In the genomic region with DNA sequence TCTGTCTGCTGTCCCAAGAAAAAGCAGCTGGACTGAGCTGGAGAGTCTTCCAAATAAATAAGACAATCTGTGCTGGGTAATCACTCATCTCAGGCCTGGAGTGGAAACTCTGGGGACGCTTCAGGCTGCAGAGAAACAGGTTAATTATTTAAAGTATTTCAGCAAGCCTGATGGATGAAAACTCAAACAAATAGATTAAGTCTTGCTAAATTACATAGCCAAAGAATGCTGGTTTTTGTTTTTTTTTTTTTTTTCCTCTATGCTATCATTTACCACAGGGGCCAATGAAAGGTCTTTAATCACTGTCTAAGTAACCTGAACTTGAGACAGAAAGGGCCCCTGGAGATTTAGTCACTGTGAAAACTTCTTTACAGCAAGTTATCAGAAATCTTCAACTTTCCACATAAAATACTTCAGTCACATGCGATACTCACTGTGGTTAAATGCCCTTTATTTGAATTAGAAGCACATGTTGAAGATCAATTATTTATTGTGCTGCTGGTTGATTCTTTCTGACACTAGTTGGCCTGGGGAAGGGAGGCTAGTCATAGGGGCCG, we compare ENCODE assay signal across 10 cellular contexts. TPM values are rescaled to one million over a fixed set of nuclear protein-coding genes. Genes with fewer than 3 reads are reported as not detected.
DNase-seq lines count a peak whose midpoint lies in the region; ATAC-seq, FAIRE-seq and TF ChIP-seq lines count a peak whose summit lies in the region.
"Had no signal": no experiment of that assay in that cellular context is flagged by ENCODE, and none has a peak within 500 bp of the region (broad histone marks: within the 10 kb centered on the region; RNA-seq: fewer than 3 reads in every experiment).

No MANE protein-coding gene starts in this region.

- H3K9ac ChIP-seq in endodermal cell (ENCODE audit: extremely low read depth, low read length, poor library complexity, severe bottlenecking) (no peak overlapping the region), mucosa of stomach (ENCODE audit: low read length) (peak overlapping the region; percentile 46)

- peaks cover 5% of the 10 kb centered on the region for H3K4me1 ChIP-seq in PC-9 (replicated peaks; ENCODE audit: insufficient read depth)
- H3K4me1 ChIP-seq in endodermal cell (ENCODE audit: control insufficient read depth, insufficient read depth, low read length), result peaks cover 3% of the 10 kb centered on the region
- peaks cover 43% of the 10 kb centered on the region for H3K4me1 ChIP-seq in mucosa of stomach (ENCODE audit: control insufficient read depth, insufficient read depth, low read length)

- H4K20me1 ChIP-seq in PC-9 (ENCODE audit: insufficient read depth), result no peaks in the 10 kb centered on the region

- H3K4me3 ChIP-seq in PC-9 (no peak overlapping the region), endodermal cell (ENCODE audit: low read length) (no peak overlapping the region), mucosa of stomach (ENCODE audit: low read length) (no peak overlapping the region)

- 87 to 88% methylated on average over 1 to 3 of the region's 3 CpGs for WGBS in endodermal cell (ENCODE audit: insufficient coverage in 1 of 2, insufficient read length in 1 of 2), 2 experiments

- H3K36me3 ChIP-seq in PC-9 (ENCODE audit: low read depth), result no peaks in the 10 kb centered on the region
- H3K36me3 ChIP-seq in endodermal cell (ENCODE audit: control insufficient read depth, insufficient read depth, low read length), result no peaks in the 10 kb centered on the region
- no peaks in the 10 kb centered on the region for H3K36me3 ChIP-seq in mucosa of stomach (ENCODE audit: control insufficient read depth, insufficient read depth, low read length)

- peaks cover 10% of the 10 kb centered on the region for H3K27me3 Mint-ChIP-seq in endodermal cell (ENCODE audit: insufficient read depth)

- H3K9me3 ChIP-seq in PC-9 (ENCODE audit: insufficient read depth, low read depth) (0 out of 2 replicates have a peak, but pooled peaks cover 4% of the 10 kb centered on the region), endodermal cell (ENCODE audit: control insufficient read depth, low read length) (no peaks in the 10 kb centered on the region), mucosa of stomach (ENCODE audit: control insufficient read depth, low read length) (no peaks in the 10 kb centered on the region)

- no peak overlapping the region for H3K27ac ChIP-seq in PC-9
- no peak overlapping the region for H3K27ac ChIP-seq in endodermal cell (ENCODE audit: low read depth, low read length)

- intact Hi-C loops in PC-9 (cut with micrococcal nuclease; ENCODE audit: unreplicated experiment), result no loop called here

- no peak for TF ChIP-seq CTCF in PC-9 (conservative IDR thresholded peaks at IDR 0.05)
- TF ChIP-seq CTCF in endodermal cell (conservative IDR thresholded peaks at IDR 0.05), result no peak

- H3F3A ChIP-seq in PC-9 (ENCODE audit: insufficient read depth, low read depth), result no peaks in the 10 kb centered on the region

- peak; percentile 76 for FAIRE-seq in urothelium cell line (lab: Jason Lieb, UNC)

- H3K27ac Mint-ChIP-seq in endodermal cell, result peak overlapping the region; percentile 22

- no peak for ATAC-seq in HG03196 (IDR thresholded peaks at IDR 0.05; ENCODE audit: unreplicated experiment)

- H3K4me2 ChIP-seq in PC-9, result 0 out of 2 replicates have a peak overlapping the region, but pooled peaks have one; percentile 75

- peak in 1 of 2 experiments; percentile 36 for DNase-seq in PC-9
- no peak for DNase-seq in endodermal cell
- no peak for DNase-seq in urothelium cell line (ENCODE audit: low spot score)
- DNase-seq in SIG-M5 (lab: John Stamatoyannopoulos, UW), result no peak
- DNase-seq in activated CD4-positive, alpha-beta T cell treated with anti-CD3 and anti-CD28 coated beads for 4 hours, result no peak
- DNase-seq: NCI-H1436; stimulated activated CD4-positive, alpha-beta T cell treated with anti-CD3 and anti-CD28 coated beads, Interleukin-2, amount 100 ng/mL, for 48 hours had no signal

- H3K9me2 ChIP-seq in PC-9 (ENCODE audit: insufficient read depth), result no peaks in the 10 kb centered on the region

- H3K27me3 ChIP-seq in PC-9 (ENCODE audit: insufficient read depth, low read depth), result no peaks in the 10 kb centered on the region
- peaks cover 35% of the 10 kb centered on the region for H3K27me3 ChIP-seq in endodermal cell (ENCODE audit: control insufficient read depth, insufficient read depth, low read length, poor library complexity, severe bottlenecking)
- no peaks in the 10 kb centered on the region for H3K27me3 ChIP-seq in mucosa of stomach (ENCODE audit: control insufficient read depth, insufficient read depth, low read length)

- H3K79me2 ChIP-seq in PC-9 (ENCODE audit: low read depth), result no peaks in the 10 kb centered on the region

- H3K4me3 Mint-ChIP-seq in endodermal cell, result no peak overlapping the region

- BruUV-seq in PC-9 (replicated peaks; lab: Mats Ljungman, UMichigan), result no TSS peak

- CTCF ChIA-PET in PC-9 (lab: Charles Lee), result no interaction called here

- no peaks in the 10 kb centered on the region for H3K9me3 Mint-ChIP-seq in endodermal cell

- POLR2A ChIA-PET in PC-9 (lab: Charles Lee; ENCODE audit: unreplicated experiment), result no interaction called here

- no peaks in the 10 kb centered on the region for H3K36me3 Mint-ChIP-seq in endodermal cell (ENCODE audit: low read depth)

- H3K4me1 Mint-ChIP-seq in endodermal cell, result peaks cover 22% of the 10 kb centered on the region

- no peak overlapping the region for H2AFZ ChIP-seq in PC-9

RNA-seq across cellular contexts. Expression of a gene that starts 30.9 kb away (rescaled TPM):
- total RNA-seq in PC-9 (2021) (not detected in 2 replicates), endodermal cell (1 to 10 TPM in 1 of 2 donors, under 1 TPM in 1; 0.35 to 1.3 TPM)
- polyA plus RNA-seq in endodermal cell (2013, experiment 1 of 2), result 0.82 TPM
- polyA plus RNA-seq in endodermal cell (2013, experiment 2 of 2), result 0.62 TPM
- total RNA-seq: activated CD8-positive, alpha-beta memory T cell treated with anti-CD3 and anti-CD28 coated beads for 36 hours had no signal
